Comparison of ENCODE assay signal across 16 cellular contexts in the genomic region with DNA sequence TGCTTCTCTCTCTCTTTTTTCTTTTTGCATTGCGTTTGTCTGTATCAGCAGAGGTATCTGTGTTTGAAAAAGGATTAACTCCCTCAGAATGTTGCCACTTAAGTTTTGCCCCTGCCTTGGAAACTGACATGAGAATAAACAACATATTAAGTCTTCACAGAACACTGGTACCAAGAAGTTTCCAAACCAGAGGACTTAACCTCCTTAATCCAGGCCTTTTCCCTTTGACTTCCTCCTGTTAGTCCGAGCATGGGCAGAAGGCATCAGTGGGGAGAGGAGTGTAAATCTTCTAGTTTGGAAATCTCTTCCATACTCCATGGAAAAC.
DNase-seq lines count a peak whose midpoint lies in the region; ATAC-seq, FAIRE-seq and TF ChIP-seq lines count a peak whose summit lies in the region.
"Had no signal": no experiment of that assay in that cellular context is flagged by ENCODE, and none has a peak within 500 bp of the region (broad histone marks: within the 10 kb centered on the region; RNA-seq: fewer than 3 reads in every experiment).

No MANE protein-coding gene starts in this region.

- peaks cover 1% of the 10 kb centered on the region for H3K79me2 ChIP-seq in trophoblast cell (ENCODE audit: control insufficient read depth, insufficient read depth, low read length, poor library complexity)

- H3K14ac ChIP-seq in trophoblast cell (ENCODE audit: low read length): peak overlapping the region; percentile 81

- no peaks in the 10 kb centered on the region for H3K9me3 Mint-ChIP-seq in activated CD8-positive, alpha-beta T cell treated with anti-CD3 and anti-CD28 coated beads, Interleukin-2, amount 10 ng/mL, durations not matched to agents 7 days and 5 days (ENCODE audit: insufficient read depth)
- H3K9me3 Mint-ChIP-seq in CD4-positive, alpha-beta T cell: no peaks in the 10 kb centered on the region

- peak overlapping the region; percentile 7 for H4K8ac ChIP-seq in trophoblast cell (ENCODE audit: low read depth, low read length)

- POLR2A ChIA-PET in HEK293 (lab: Yijun Ruan, JAX): no interaction called here
- POLR2A ChIA-PET in activated CD8-positive, alpha-beta T cell treated with anti-CD3 and anti-CD28 coated beads, Interleukin-2, amount 10 ng/mL, durations not matched to agents 7 days and 5 days (lab: Charles Lee): no interaction called here
- POLR2A ChIA-PET in CD4-positive, alpha-beta T cell (lab: Charles Lee): no interaction called here

- H3K9ac ChIP-seq in adipocyte (ENCODE audit: low read length): no peak overlapping the region
- no peak overlapping the region for H3K9ac ChIP-seq in trophoblast cell (ENCODE audit: low read length)

- peak overlapping the region; percentile 28 for H3K4me2 ChIP-seq in trophoblast cell (ENCODE audit: low read length)

- DNase-seq in adipocyte (ENCODE audit: low read depth) (peak; percentile 27), left kidney (ENCODE audit: low read depth, low spot score) (peak; percentile 21), trophoblast cell (no peak), HCEC 1CT (no peak), GM19239 (ENCODE audit: insufficient read length, low spot score) (no peak)
- DNase-seq in activated CD8-positive, alpha-beta T cell treated with anti-CD3 and anti-CD28 coated beads, Interleukin-2, amount 10 ng/mL, durations not matched to agents 7 days and 5 days: no peak
- no peak for DNase-seq in CD4-positive, alpha-beta T cell
- DNase-seq: CD8-positive, alpha-beta memory T cell; KBM-7; NCI-H146; NCI-H345; NCI-H526 treated with DMSO at 0.1 percent for 48 hours; PC-9 had no signal

- no peaks in the 10 kb centered on the region for H3K27me3 ChIP-seq in adipocyte (replicated peaks; ENCODE audit: control insufficient read depth, insufficient read depth, low read length)
- H3K27me3 ChIP-seq in trophoblast cell (ENCODE audit: insufficient read depth, low read length): no peaks in the 10 kb centered on the region
- no peaks in the 10 kb centered on the region for H3K27me3 ChIP-seq in CD4-positive, alpha-beta T cell (ENCODE audit: control insufficient read depth, insufficient read depth, low read length)

- no peak overlapping the region for H3K4me3 Mint-ChIP-seq in activated CD8-positive, alpha-beta T cell treated with anti-CD3 and anti-CD28 coated beads, Interleukin-2, amount 10 ng/mL, durations not matched to agents 7 days and 5 days
- H3K4me3 Mint-ChIP-seq in CD4-positive, alpha-beta T cell: no peak overlapping the region
- H3K4me3 Mint-ChIP-seq: CD8-positive, alpha-beta memory T cell had no signal

- peak overlapping the region; percentile 46 for H2BK120ac ChIP-seq in trophoblast cell (ENCODE audit: insufficient read depth, low read length, poor library complexity)

- peak overlapping the region; percentile 93 for H3K18ac ChIP-seq in trophoblast cell (ENCODE audit: low read length)

- no peak overlapping the region for H3K27ac Mint-ChIP-seq in activated CD8-positive, alpha-beta T cell treated with anti-CD3 and anti-CD28 coated beads, Interleukin-2, amount 10 ng/mL, durations not matched to agents 7 days and 5 days
- H3K27ac Mint-ChIP-seq in CD4-positive, alpha-beta T cell: no peak overlapping the region
- H3K27ac Mint-ChIP-seq: CD8-positive, alpha-beta memory T cell had no signal

- H3K79me1 ChIP-seq in trophoblast cell (ENCODE audit: low read length): peaks cover 47% of the 10 kb centered on the region

- H3K4me3 ChIP-seq in HEK293 (ENCODE audit: low read depth, low read length): no peak overlapping the region
- no peak overlapping the region for H3K4me3 ChIP-seq in adipocyte (ENCODE audit: low read length)
- no peak overlapping the region for H3K4me3 ChIP-seq in trophoblast cell (ENCODE audit: low read depth, low read length)
- H3K4me3 ChIP-seq: HAP-1, PC-9 had no signal

- H3K4me1 ChIP-seq in HEK293 (ENCODE audit: control insufficient read depth, insufficient read depth, low read length) (peaks cover 18% of the 10 kb centered on the region), adipocyte (ENCODE audit: control insufficient read depth, insufficient read depth, low read length) (peaks cover 12% of the 10 kb centered on the region), trophoblast cell (ENCODE audit: control insufficient read depth in 1 of 2, insufficient read depth in 2 of 2, low read length in 2 of 2) (peaks cover 16 to 40% of the 10 kb centered on the region in 2 experiments)
- H3K4me1 ChIP-seq: HAP-1 had no signal

- no peak overlapping the region for H4K12ac ChIP-seq in trophoblast cell (ENCODE audit: low read depth, low read length)

- H4K91ac ChIP-seq in trophoblast cell (ENCODE audit: low read depth, low read length): peak overlapping the region; percentile 86

- ATAC-seq in activated CD8-positive, alpha-beta T cell treated with anti-CD3 and anti-CD28 coated beads, Interleukin-2, amount 10 ng/mL, durations not matched to agents 7 days and 5 days: no peak
- no peak for ATAC-seq in CD4-positive, alpha-beta T cell (ENCODE audit: poor library complexity)

- CTCF ChIA-PET in HEK293 (lab: Yijun Ruan, JAX): no interaction called here
- CTCF ChIA-PET in activated CD8-positive, alpha-beta T cell treated with anti-CD3 and anti-CD28 coated beads, Interleukin-2, amount 10 ng/mL, durations not matched to agents 7 days and 5 days (lab: Charles Lee): no interaction called here
- CTCF ChIA-PET in CD4-positive, alpha-beta T cell (lab: Charles Lee): no interaction called here

- H2AK5ac ChIP-seq in trophoblast cell (ENCODE audit: low read length): peak overlapping the region; percentile 74

- H3K27ac ChIP-seq in HEK293 (ENCODE audit: extremely low read depth, low read depth, low read length): no peak overlapping the region
- H3K27ac ChIP-seq in trophoblast cell (ENCODE audit: low read depth, low read length): peak overlapping the region; percentile 97
- H3K27ac ChIP-seq in CD4-positive, alpha-beta T cell (ENCODE audit: low read depth, low read length): no peak overlapping the region
- H3K27ac ChIP-seq: HL-60, PC-9 had no signal

- H3K27me3 Mint-ChIP-seq in activated CD8-positive, alpha-beta T cell treated with anti-CD3 and anti-CD28 coated beads, Interleukin-2, amount 10 ng/mL, durations not matched to agents 7 days and 5 days (ENCODE audit: low read depth): no peaks in the 10 kb centered on the region
- no peaks in the 10 kb centered on the region for H3K27me3 Mint-ChIP-seq in CD4-positive, alpha-beta T cell

- H3K9me3 ChIP-seq in HEK293 (ENCODE audit: control insufficient read depth, insufficient read depth, low read depth, low read length): no peaks in the 10 kb centered on the region
- no peaks in the 10 kb centered on the region for H3K9me3 ChIP-seq in adipocyte (ENCODE audit: control insufficient read depth, low read length)
- H3K9me3 ChIP-seq in trophoblast cell (ENCODE audit: insufficient read depth, low read depth, low read length): peaks cover 4% of the 10 kb centered on the region
- H3K9me3 ChIP-seq in CD4-positive, alpha-beta T cell (ENCODE audit: control insufficient read depth, low read length): no peaks in the 10 kb centered on the region
- H3K9me3 ChIP-seq: HAP-1 had no signal

- intact Hi-C loops in CD4-positive, alpha-beta T cell (cut with DNase I, micrococcal nuclease): no loop called here

- no peak overlapping the region for H3K23ac ChIP-seq in trophoblast cell (ENCODE audit: low read length)

- no peaks in the 10 kb centered on the region for H3K4me1 Mint-ChIP-seq in activated CD8-positive, alpha-beta T cell treated with anti-CD3 and anti-CD28 coated beads, Interleukin-2, amount 10 ng/mL, durations not matched to agents 7 days and 5 days (ENCODE audit: low read depth)
- H3K4me1 Mint-ChIP-seq in CD4-positive, alpha-beta T cell (ENCODE audit: low read depth): no peaks in the 10 kb centered on the region
- H3K4me1 Mint-ChIP-seq: CD8-positive, alpha-beta memory T cell had no signal

- no peak for TF ChIP-seq CTCF in HEK293 (tag by site-specific recombination; IDR thresholded peaks at IDR 0.05)
- TF ChIP-seq CTCF in CD4-positive, alpha-beta T cell (IDR thresholded peaks at IDR 0.05): no peak

- H3K36me3 Mint-ChIP-seq in activated CD8-positive, alpha-beta T cell treated with anti-CD3 and anti-CD28 coated beads, Interleukin-2, amount 10 ng/mL, durations not matched to agents 7 days and 5 days (ENCODE audit: low read depth): no peaks in the 10 kb centered on the region
- H3K36me3 Mint-ChIP-seq in CD4-positive, alpha-beta T cell (ENCODE audit: low read depth): no peaks in the 10 kb centered on the region
- H3K36me3 Mint-ChIP-seq: CD8-positive, alpha-beta memory T cell had no signal

- H2BK12ac ChIP-seq in trophoblast cell (ENCODE audit: low read length): peak overlapping the region; percentile 88

- peak overlapping the region; percentile 73 for H3K4ac ChIP-seq in trophoblast cell (ENCODE audit: low read depth, low read length)

- WGBS in trophoblast cell (ENCODE audit: extremely low coverage, insufficient coverage, insufficient read length): no CpG with 5 or more reads among the region's 2 CpGs

- H3K36me3 ChIP-seq in HEK293 (ENCODE audit: control insufficient read depth in 2 of 2, insufficient read depth in 1 of 2, low read length in 2 of 2): no peaks in the 10 kb centered on the region
- H3K36me3 ChIP-seq in adipocyte (ENCODE audit: control insufficient read depth, insufficient read depth, low read length, severe bottlenecking): no peaks in the 10 kb centered on the region
- H3K36me3 ChIP-seq in trophoblast cell (ENCODE audit: control insufficient read depth in 1 of 2, insufficient read depth in 2 of 2, low read length in 2 of 2): no peaks in the 10 kb centered on the region
- H3K36me3 ChIP-seq: HAP-1 had no signal

- FAIRE-seq in GM19239 (lab: Jason Lieb, UNC): no peak

- H2AFZ ChIP-seq in trophoblast cell (ENCODE audit: insufficient read depth, low read length, poor library complexity): no peak overlapping the region
- H2AFZ ChIP-seq: PC-9 had no signal

- peak overlapping the region; percentile 97 for H2BK5ac ChIP-seq in trophoblast cell (ENCODE audit: low read depth, low read length, poor library complexity)

TF ChIP-seq in HEK293, 187 proteins besides CTCF, POLR2A, EP300 and RAD21 (continues in another document):
- TF ChIP-seq ZNF121 (tag by site-specific recombination; IDR thresholded peaks at IDR 0.05): no peak
- TF ChIP-seq, protein P1, sequence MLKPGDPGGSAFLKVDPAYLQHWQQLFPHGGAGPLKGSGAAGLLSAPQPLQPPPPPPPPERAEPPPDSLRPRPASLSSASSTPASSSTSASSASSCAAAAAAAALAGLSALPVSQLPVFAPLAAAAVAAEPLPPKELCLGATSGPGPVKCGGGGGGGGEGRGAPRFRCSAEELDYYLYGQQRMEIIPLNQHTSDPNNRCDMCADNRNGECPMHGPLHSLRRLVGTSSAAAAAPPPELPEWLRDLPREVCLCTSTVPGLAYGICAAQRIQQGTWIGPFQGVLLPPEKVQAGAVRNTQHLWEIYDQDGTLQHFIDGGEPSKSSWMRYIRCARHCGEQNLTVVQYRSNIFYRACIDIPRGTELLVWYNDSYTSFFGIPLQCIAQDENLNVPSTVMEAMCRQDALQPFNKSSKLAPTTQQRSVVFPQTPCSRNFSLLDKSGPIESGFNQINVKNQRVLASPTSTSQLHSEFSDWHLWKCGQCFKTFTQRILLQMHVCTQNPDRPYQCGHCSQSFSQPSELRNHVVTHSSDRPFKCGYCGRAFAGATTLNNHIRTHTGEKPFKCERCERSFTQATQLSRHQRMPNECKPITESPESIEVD (tag by site-specific recombination; IDR thresholded peaks at IDR 0.05): peak; percentile 47

Comparison
In these comparisons a context has a peak if more than half of its experiments do, and no peak if none do; other contexts are left out.
1. DNase-seq: peak in adipocyte (single experiment) and left kidney (single experiment); none in trophoblast cell (0 of 2), activated CD8-positive, alpha-beta T cell treated with anti-CD3 and anti-CD28 coated beads, Interleukin-2, amount 10 ng/mL, durations not matched to agents 7 days and 5 days (single experiment), HCEC 1CT (single experiment), CD4-positive, alpha-beta T cell (0 of 10) and GM19239 (single experiment).